9 cellular contexts compared by ENCODE assay signal in genomic region chr1:17239420-17239819, GRCh38. TPM values are rescaled to one million over a fixed set of nuclear protein-coding genes. Genes with fewer than 3 reads are reported as not detected.
DNase-seq lines count a peak whose midpoint lies in the region; ATAC-seq, FAIRE-seq and TF ChIP-seq lines count a peak whose summit lies in the region.
"Had no signal": no experiment of that assay in that cellular context is flagged by ENCODE, and none has a peak within 500 bp of the region (broad histone marks: within the 10 kb centered on the region; RNA-seq: fewer than 3 reads in every experiment).

No MANE protein-coding gene starts in this region.

- intact Hi-C loops in A673 (cut with micrococcal nuclease; ENCODE audit: unreplicated experiment), result no loop called here

- H3K9me3 ChIP-seq in A673 (ENCODE audit: low read depth, low read length, poor library complexity, severe bottlenecking), result no peaks in the 10 kb centered on the region

- H3K4me1 ChIP-seq in A673 (ENCODE audit: insufficient read depth, low read length, poor library complexity, severe bottlenecking), result peaks cover 18% of the 10 kb centered on the region

- CTCF ChIA-PET in A673 (lab: Charles Lee), result interaction anchor here (0.9 kb wide), 1 partner anchor 111 kb away, joined by 3 read pairs; no protein-coding TSS in a partner anchor

- no peak for TF ChIP-seq CTCF in A673 (conservative IDR thresholded peaks at IDR 0.05; ENCODE audit: low read depth, low read length)

- BruUV-seq in A673 (replicated peaks; lab: Mats Ljungman, UMichigan), result no TSS peak

- ATAC-seq in stimulated activated memory B cell treated with anti-CD40 and anti-IgM and Interleukin-4, amounts not matched to agents 10 μg/mL and 1 μg/mL and 100 μg/mL, for 72 hours, result peak; percentile 46
- ATAC-seq in GM18867 (IDR thresholded peaks at IDR 0.05; ENCODE audit: unreplicated experiment) (no peak), GM21723 (IDR thresholded peaks at IDR 0.05; ENCODE audit: unreplicated experiment) (no peak)

- no peak overlapping the region for H3K27ac ChIP-seq in A673 (ENCODE audit: low read depth, low read length, poor library complexity, severe bottlenecking)

- POLR2A ChIA-PET in A673 (lab: Charles Lee; ENCODE audit: low non-redundant PET), result no interaction called here

- H3K27me3 ChIP-seq in A673 (replicated peaks; ENCODE audit: insufficient read depth, low read depth, low read length, poor library complexity), result no peaks in the 10 kb centered on the region

- H3K36me3 ChIP-seq in A673 (ENCODE audit: insufficient read depth, low read length, poor library complexity, severe bottlenecking), result no peaks in the 10 kb centered on the region

- H3K27ac Mint-ChIP-seq in stimulated activated memory B cell treated with anti-CD40 and anti-IgM and Interleukin-4, amounts not matched to agents 10 μg/mL and 1 μg/mL and 100 μg/mL, for 72 hours, result no peak overlapping the region

- H3K4me3 Mint-ChIP-seq in stimulated activated memory B cell treated with anti-CD40 and anti-IgM and Interleukin-4, amounts not matched to agents 10 μg/mL and 1 μg/mL and 100 μg/mL, for 72 hours, result no peak overlapping the region

- H3K27me3 Mint-ChIP-seq in stimulated activated memory B cell treated with anti-CD40 and anti-IgM and Interleukin-4, amounts not matched to agents 10 μg/mL and 1 μg/mL and 100 μg/mL, for 72 hours, result peaks cover 25% of the 10 kb centered on the region

- no peaks in the 10 kb centered on the region for H3K9me3 Mint-ChIP-seq in stimulated activated memory B cell treated with anti-CD40 and anti-IgM and Interleukin-4, amounts not matched to agents 10 μg/mL and 1 μg/mL and 100 μg/mL, for 72 hours

- no peaks in the 10 kb centered on the region for H3K36me3 Mint-ChIP-seq in stimulated activated memory B cell treated with anti-CD40 and anti-IgM and Interleukin-4, amounts not matched to agents 10 μg/mL and 1 μg/mL and 100 μg/mL, for 72 hours

- peak; percentile 93 for DNase-seq in A673 (ENCODE audit: low spot score)
- peak; percentile 56 for DNase-seq in NCI-H128 (lab: John Stamatoyannopoulos, UW; ENCODE audit: unreplicated experiment)
- DNase-seq in glomerular visceral epithelial cell (ENCODE audit: extremely low spot score), result peak; percentile 84

- FAIRE-seq in G401.6 (lab: Jason Lieb, UNC), result peak; percentile 77
- peak; percentile 49 for FAIRE-seq in TTC549 (lab: Jason Lieb, UNC)
- FAIRE-seq: colon had no signal

- no peak overlapping the region for H3K4me3 ChIP-seq in A673 (ENCODE audit: low read depth, low read length, poor library complexity, severe bottlenecking)

- H3K4me1 Mint-ChIP-seq in stimulated activated memory B cell treated with anti-CD40 and anti-IgM and Interleukin-4, amounts not matched to agents 10 μg/mL and 1 μg/mL and 100 μg/mL, for 72 hours, result peaks cover 24% of the 10 kb centered on the region

RNA-seq across cellular contexts. Expression of gene PADI3, which starts 9.5 kb away (rescaled TPM):
- total RNA-seq in A673 (2021), result 0.26 and 0.39 TPM in 2 replicates

RNA-seq across cellular contexts. Expression of gene PADI1, which starts 34.5 kb away (rescaled TPM):
- 0.56 and 0.72 TPM in 2 replicates for total RNA-seq in A673 (2021)
